Comparison of ENCODE assay signal across 1 cellular context in genomic region chr11:126165366-126166156, GRCh38.
A peak's percentile ranks its signal among the peaks of the same experiment; 100 is the strongest.
TF ChIP-seq lines count a peak whose summit lies in the region.

No MANE protein-coding gene starts in this region.

TF ChIP-seq in HepG2, 621 proteins besides CTCF, POLR2A, EP300 and RAD21 (continued from another document and continues in another):
- TF ChIP-seq IKZF5 (CRISPR knock-in tag; IDR thresholded peaks at IDR 0.05) (no peak), ETV6 (CRISPR knock-in tag; conservative IDR thresholded peaks at IDR 0.05) (no peak), PAWR (CRISPR knock-in tag; IDR thresholded peaks at IDR 0.05; ENCODE audit: borderline replicate concordance) (no peak), ZBTB43 (CRISPR knock-in tag; conservative IDR thresholded peaks at IDR 0.05) (no peak), UBTF (CRISPR knock-in tag; IDR thresholded peaks at IDR 0.05) (peak; percentile 39; the same call in 1 of the 2 replicates), REST (IDR thresholded peaks at IDR 0.05; ENCODE audit: borderline replicate concordance in 1 of 2, low read depth in 1 of 2, low read length in 2 of 2) (no peak), IRF2 (CRISPR knock-in tag; IDR thresholded peaks at IDR 0.05) (no peak), ZBTB3 (CRISPR knock-in tag; IDR thresholded peaks at IDR 0.05; ENCODE audit: borderline replicate concordance, low read depth) (no peak), ZNF839 (CRISPR knock-in tag; IDR thresholded peaks at IDR 0.05; ENCODE audit: borderline replicate concordance) (no peak), ETV5 (CRISPR knock-in tag; IDR thresholded peaks at IDR 0.05; ENCODE audit: borderline replicate concordance) (peak; percentile 55; the same call in 1 of the 2 replicates), TBL1XR1 (IDR thresholded peaks at IDR 0.05; ENCODE audit: borderline replicate concordance, low read length, partially characterized antibody) (no peak), SNAPC4 (CRISPR knock-in tag; IDR thresholded peaks at IDR 0.05) (no peak), TFE3 (CRISPR knock-in tag; IDR thresholded peaks at IDR 0.05) (no peak), ZKSCAN5 (CRISPR knock-in tag; IDR thresholded peaks at IDR 0.05) (no peak), RARA (CRISPR knock-in tag; IDR thresholded peaks at IDR 0.05) (peak; percentile 20; the same call in 1 of the 2 replicates), HNRNPLL (IDR thresholded peaks at IDR 0.05; ENCODE audit: low read depth, low read length, poor library complexity, severe bottlenecking) (no peak), SRSF4 (IDR thresholded peaks at IDR 0.05; ENCODE audit: low read depth, low read length, poor library complexity, severe bottlenecking) (no peak), ZNF724P (CRISPR knock-in tag; IDR thresholded peaks at IDR 0.05; ENCODE audit: borderline replicate concordance) (no peak), FOXM1 (CRISPR knock-in tag; IDR thresholded peaks at IDR 0.05) (no peak), MAZ (IDR thresholded peaks at IDR 0.05; ENCODE audit: borderline replicate concordance, low read depth, low read length) (no peak), MAZ (CRISPR knock-in tag; IDR thresholded peaks at IDR 0.05; ENCODE audit: low read depth) (no peak), ZNF816 (CRISPR knock-in tag; IDR thresholded peaks at IDR 0.05; ENCODE audit: borderline replicate concordance) (no peak), ZNF234 (CRISPR knock-in tag; conservative IDR thresholded peaks at IDR 0.05) (no peak), KDM2A (CRISPR knock-in tag; IDR thresholded peaks at IDR 0.05; ENCODE audit: borderline replicate concordance, low read depth) (no peak), RBM39 (IDR thresholded peaks at IDR 0.05; ENCODE audit: low read depth, low read length, poor library complexity, severe bottlenecking) (no peak), MEF2D (CRISPR knock-in tag; IDR thresholded peaks at IDR 0.05) (no peak), ZNF432 (CRISPR knock-in tag; IDR thresholded peaks at IDR 0.05; ENCODE audit: borderline replicate concordance) (no peak), SATB2 (CRISPR knock-in tag; IDR thresholded peaks at IDR 0.05) (no peak), REPIN1 (CRISPR knock-in tag; IDR thresholded peaks at IDR 0.05; ENCODE audit: borderline replicate concordance, low read depth) (0 out of 2 replicates have a peak, but pooled peaks have one; percentile 22), RCOR2 (CRISPR knock-in tag; IDR thresholded peaks at IDR 0.05) (no peak), NFE2L1 (CRISPR knock-in tag; IDR thresholded peaks at IDR 0.05; ENCODE audit: borderline replicate concordance) (no peak), USF2 (IDR thresholded peaks at IDR 0.05; ENCODE audit: low read depth, low read length) (no peak), USF2 (CRISPR knock-in tag; IDR thresholded peaks at IDR 0.05; ENCODE audit: borderline replicate concordance) (no peak), HNF1B (CRISPR knock-in tag; IDR thresholded peaks at IDR 0.05) (no peak), PTBP1 (IDR thresholded peaks at IDR 0.05; ENCODE audit: low read depth, low read length, poor library complexity, severe bottlenecking) (no peak), JUND (CRISPR knock-in tag; IDR thresholded peaks at IDR 0.05) (no peak), ARNT (IDR thresholded peaks at IDR 0.05) (no peak), IKZF4 (CRISPR knock-in tag; IDR thresholded peaks at IDR 0.05; ENCODE audit: borderline replicate concordance, low read depth, not compliant biosample characterization) (no peak), SRF (IDR thresholded peaks at IDR 0.05; ENCODE audit: low read depth, low read length) (no peak), GFI1 (CRISPR knock-in tag; IDR thresholded peaks at IDR 0.05; ENCODE audit: borderline replicate concordance) (peak; percentile 81), ZNF740 (CRISPR knock-in tag; IDR thresholded peaks at IDR 0.05) (no peak), SNAPC2 (CRISPR knock-in tag; IDR thresholded peaks at IDR 0.05) (no peak), RARG (CRISPR knock-in tag; IDR thresholded peaks at IDR 0.05; ENCODE audit: low read depth) (no peak)
